In the genomic region with DNA sequence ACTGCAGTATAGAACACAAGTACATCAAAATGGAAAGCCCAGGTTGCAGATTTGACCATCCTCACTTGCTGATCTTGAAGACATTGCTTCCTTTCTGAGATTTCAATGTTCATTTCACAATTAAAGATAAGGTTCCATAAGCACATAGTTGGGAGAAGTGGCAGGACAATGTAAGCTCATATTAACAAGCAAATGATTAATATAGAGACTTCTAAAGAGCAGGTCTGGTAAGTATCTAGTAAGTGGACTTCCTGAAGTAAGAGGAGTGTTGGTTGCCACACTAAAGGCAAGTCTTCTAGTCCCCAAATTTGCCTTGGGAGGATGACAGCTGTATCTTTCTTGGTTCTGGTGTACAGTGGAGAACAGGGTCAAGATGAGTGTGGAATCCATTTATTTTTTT, we compare ENCODE assay signal across 12 cellular contexts. TPM values are rescaled to one million over a fixed set of nuclear protein-coding genes. Genes with fewer than 3 reads are reported as not detected.
DNase-seq lines count a peak whose midpoint lies in the region; ATAC-seq, FAIRE-seq and TF ChIP-seq lines count a peak whose summit lies in the region.
"Had no signal": no experiment of that assay in that cellular context is flagged by ENCODE, and none has a peak within 500 bp of the region (broad histone marks: within the 10 kb centered on the region; RNA-seq: fewer than 3 reads in every experiment).

No MANE protein-coding gene starts in this region.

- H3K27me3 ChIP-seq in IMR-90 (ENCODE audit: control insufficient read depth, insufficient read depth, low read length) (no peaks in the 10 kb centered on the region), esophagus (ENCODE audit: control insufficient read depth in 1 of 2, insufficient read depth in 2 of 2, low read length in 2 of 2) (no peaks in the 10 kb centered on the region), osteoblast (ENCODE audit: insufficient read depth, low read length) (no peaks in the 10 kb centered on the region)
- H3K27me3 ChIP-seq: adrenal gland had no signal

- no peaks in the 10 kb centered on the region for H3K9me3 ChIP-seq in A549
- no peaks in the 10 kb centered on the region for H3K9me3 ChIP-seq in IMR-90 (ENCODE audit: control insufficient read depth, insufficient read depth, low read length)
- H3K9me3 ChIP-seq in esophagus (ENCODE audit: control insufficient read depth in 2 of 2, insufficient read depth in 1 of 2, low read depth in 1 of 2, low read length in 1 of 2): no peaks in the 10 kb centered on the region
- H3K9me3 ChIP-seq in osteoblast (ENCODE audit: low read depth, low read length): no peaks in the 10 kb centered on the region
- H3K9me3 ChIP-seq: adrenal gland, HAP-1 had no signal

- H3K79me1 ChIP-seq in IMR-90 (ENCODE audit: low read depth in 1 of 2, low read length in 2 of 2): peaks cover 8 to 20% of the 10 kb centered on the region in 2 experiments; a peak in 3 of 4 replicates

- CTCF ChIA-PET in A549 (lab: Yijun Ruan, JAX): interaction anchor here (1.1 to 3.3 kb wide), 5 partner anchors 9 to 364 kb away, joined by 3 to 67 read pairs (median 4); no protein-coding TSS in a partner anchor
- CTCF ChIA-PET in IMR-90 (lab: Yijun Ruan, JAX): interaction anchor here (1.3 to 1.5 kb wide), 2 partner anchors 327 to 825 kb away, joined by 3 read pairs; no protein-coding TSS in a partner anchor

- H4K8ac ChIP-seq in IMR-90 (ENCODE audit: low read depth in 2 of 2, low read length in 2 of 2): no peak overlapping the region

- peaks cover 6% of the 10 kb centered on the region; the same call in 1 of the 2 replicates for H3K9me1 ChIP-seq in IMR-90 (ENCODE audit: insufficient read depth, low read length)

- no peak overlapping the region for H2BK15ac ChIP-seq in IMR-90 (ENCODE audit: low read depth, low read length)

- H2AFZ ChIP-seq in IMR-90 (replicated peaks; ENCODE audit: low read length, poor library complexity) (no peak overlapping the region), osteoblast (ENCODE audit: low read length) (peak overlapping the region; percentile 37)

- H3K4me3 ChIP-seq in A549 (no peak overlapping the region), IMR-90 (ENCODE audit: insufficient read depth, low read depth, low read length) (no peak overlapping the region), esophagus (ENCODE audit: low read depth in 1 of 2, low read length in 2 of 2) (no peak overlapping the region), osteoblast (ENCODE audit: insufficient read depth, low read length) (no peak overlapping the region)
- H3K4me3 ChIP-seq: HAP-1 had no signal

- H3K4me1 ChIP-seq in A549: peaks cover 11% of the 10 kb centered on the region; the same call in 2 of the 3 replicates
- peaks cover 8% of the 10 kb centered on the region for H3K4me1 ChIP-seq in IMR-90 (ENCODE audit: control insufficient read depth, insufficient read depth, low read length)
- peaks cover 0 to 2% of the 10 kb centered on the region in 2 donors for H3K4me1 ChIP-seq in esophagus (ENCODE audit: control insufficient read depth in 2 of 2, insufficient read depth in 2 of 2, low read length in 1 of 2)
- H3K4me1 ChIP-seq in osteoblast (ENCODE audit: insufficient read depth, low read length): peaks cover 18% of the 10 kb centered on the region
- H3K4me1 ChIP-seq: HAP-1 had no signal

- POLR2A ChIA-PET in A549 (lab: Yijun Ruan, JAX) (no interaction called here), IMR-90 (lab: Charles Lee; ENCODE audit: unreplicated experiment) (no interaction called here)

- no peak overlapping the region for H2AK9ac ChIP-seq in IMR-90 (replicated peaks; ENCODE audit: low read depth, low read length, poor library complexity)

- H3K27ac ChIP-seq in A549: peak overlapping the region in 1 of 2 experiments; percentile 98; a peak in 4 of 6 replicates
- 0 out of 2 replicates have a peak overlapping the region, but pooled peaks have one; percentile 25 for H3K27ac ChIP-seq in IMR-90 (ENCODE audit: insufficient read depth, low read length)
- H3K27ac ChIP-seq in esophagus (ENCODE audit: low read depth in 2 of 2, low read length in 1 of 2): peak overlapping the region; percentile 58 to 91
- H3K27ac ChIP-seq in osteoblast (ENCODE audit: low read depth, low read length): no peak overlapping the region

- H4K91ac ChIP-seq in IMR-90 (ENCODE audit: insufficient read depth, low read depth, low read length): no peak overlapping the region

- no peak for FAIRE-seq in A549 (lab: Jason Lieb, UNC)

- H2BK20ac ChIP-seq in IMR-90 (ENCODE audit: low read depth, low read length): no peak overlapping the region

- in situ Hi-C loops in IMR-90 (cut with MboI; ENCODE audit: low sequenced_read_pairs): no loop called here

- dilution Hi-C loops in IMR-90 (cut with HindIII; ENCODE audit: low sequenced_read_pairs, unreplicated experiment): no loop called here

- ATAC-seq in A549: no peak
- ATAC-seq in IMR-90 (ENCODE audit: low read depth): no peak
- ATAC-seq in HG02798 (IDR thresholded peaks at IDR 0.05; ENCODE audit: poor library complexity, unreplicated experiment): no peak
- no peak for ATAC-seq in GM21737 (IDR thresholded peaks at IDR 0.05; ENCODE audit: unreplicated experiment)

- no peak for TF ChIP-seq EP300 in A549 (IDR thresholded peaks at IDR 0.05)

- H3K4ac ChIP-seq in IMR-90 (ENCODE audit: low read depth, low read length): no peak overlapping the region

- TF ChIP-seq CTCF in A549 (IDR thresholded peaks at IDR 0.05): no peak
- TF ChIP-seq CTCF in IMR-90 (conservative IDR thresholded peaks at IDR 0.05; ENCODE audit: low read depth, low read length): no peak
- TF ChIP-seq CTCF in osteoblast (IDR thresholded peaks at IDR 0.05; ENCODE audit: extremely low read depth, low read depth, low read length): no peak

- no peak overlapping the region for H3K18ac ChIP-seq in IMR-90 (ENCODE audit: low read depth, low read length)

- intact Hi-C loops in IMR-90 (cut with micrococcal nuclease): loop anchor here (2.0 to 5.0 kb wide), 4 partner anchors 293 to 827 kb away; no protein-coding TSS in a partner anchor

- H3K36me3 ChIP-seq in IMR-90 (ENCODE audit: control insufficient read depth, insufficient read depth, low read length) (no peaks in the 10 kb centered on the region), esophagus (ENCODE audit: control insufficient read depth in 2 of 2, insufficient read depth in 2 of 2, low read length in 1 of 2) (no peaks in the 10 kb centered on the region), osteoblast (ENCODE audit: insufficient read depth, low read length) (no peaks in the 10 kb centered on the region)
- H3K36me3 ChIP-seq: adrenal gland, HAP-1 had no signal

- no peak overlapping the region for H2BK5ac ChIP-seq in IMR-90 (ENCODE audit: low read depth, low read length, poor library complexity, severe bottlenecking)

- no peak overlapping the region for H3K56ac ChIP-seq in IMR-90 (ENCODE audit: extremely low read depth, insufficient read depth, low read length)

- no peak overlapping the region for H2BK120ac ChIP-seq in IMR-90 (ENCODE audit: low read depth, low read length)

- H3K79me2 ChIP-seq in osteoblast (ENCODE audit: insufficient read depth, low read length): peaks cover 24% of the 10 kb centered on the region

- TF ChIP-seq RAD21 in A549 (conservative IDR thresholded peaks at IDR 0.05 in 1 of 2, IDR thresholded peaks at IDR 0.05 in 1 of 2) (no peak), IMR-90 (IDR thresholded peaks at IDR 0.05; ENCODE audit: low read length) (no peak)

- 0 out of 2 replicates have a peak overlapping the region, but pooled peaks have one; percentile 13 for H3K9ac ChIP-seq in IMR-90 (ENCODE audit: low read depth, low read length)

- DNase-seq in A549 (ENCODE audit: low read depth in 1 of 2, low spot score in 1 of 2) (no peak), IMR-90 (no peak), osteoblast (ENCODE audit: insufficient read length, low spot score, missing footprints) (peak; percentile 38), T-helper 2 cell (no peak), NCI-H1092 treated with DMSO at 0.1 percent for 48 hours (lab: John Stamatoyannopoulos, UW) (no peak)
- DNase-seq: activated CD4-positive, alpha-beta T cell treated with anti-CD3 and anti-CD28 coated beads, Interleukin-2, amount 50 U/mL, for 4 hours; SIG-M5 had no signal

- H4K5ac ChIP-seq in IMR-90 (ENCODE audit: low read depth, low read length): no peak overlapping the region

- H3K23ac ChIP-seq in IMR-90 (ENCODE audit: low read depth, low read length): 0 out of 2 replicates have a peak overlapping the region, but pooled peaks have one; percentile 58

- peaks cover 4% of the 10 kb centered on the region; the same call in 1 of the 2 replicates for H4K20me1 ChIP-seq in IMR-90 (ENCODE audit: insufficient read depth, low read length)
- no peaks in the 10 kb centered on the region for H4K20me1 ChIP-seq in osteoblast (ENCODE audit: insufficient read depth, low read length)

- TF ChIP-seq POLR2A in A549 (IDR thresholded peaks at IDR 0.05; ENCODE audit: low read length) (no peak), IMR-90 (IDR thresholded peaks at IDR 0.05; ENCODE audit: low read depth, low read length) (no peak)

- H3K4me2 ChIP-seq in A549 (peak overlapping the region; percentile 80), IMR-90 (ENCODE audit: low read depth, low read length) (peak overlapping the region; percentile 93), osteoblast (ENCODE audit: insufficient read depth, low read length) (peak overlapping the region; percentile 77)

- BruUV-seq in IMR-90 (replicated peaks; lab: Mats Ljungman, UMichigan): no TSS peak

- no peak overlapping the region for H2AK5ac ChIP-seq in IMR-90 (ENCODE audit: low read depth, low read length)

- H3K14ac ChIP-seq in IMR-90 (replicated peaks; ENCODE audit: low read depth, low read length): 0 out of 2 replicates have a peak overlapping the region, but pooled peaks have one; percentile 22

TF ChIP-seq in A549, 52 proteins besides CTCF, POLR2A, EP300 and RAD21 (continues in another document):
- no peak for TF ChIP-seq MAX (IDR thresholded peaks at IDR 0.05)

TF ChIP-seq in IMR-90, 13 proteins besides CTCF, POLR2A, EP300 and RAD21 (continues in another document):
- TF ChIP-seq BHLHE40 (IDR thresholded peaks at IDR 0.05; ENCODE audit: low read depth, low read length): no peak
- TF ChIP-seq NFE2L2 (IDR thresholded peaks at IDR 0.05; ENCODE audit: low read depth, low read length): no peak
- no peak for TF ChIP-seq FOS (IDR thresholded peaks at IDR 0.05; ENCODE audit: low read depth, low read length)

RNA-seq across cellular contexts. Expression of gene PTPRM, which starts 1.4 kb away (rescaled TPM):
- 199 and 236 TPM in 2 replicates for polyA plus RNA-seq in A549 (2011; rRNA removed)
- 55.6 and 62.1 TPM in 2 replicates for polyA plus RNA-seq in A549 (2012; cell fraction: cytosol; rRNA removed)
- 105 and 131 TPM in 2 replicates for polyA plus RNA-seq in A549 (2012; cell fraction: nucleus; rRNA removed)
- polyA plus RNA-seq in A549 (2017; fragmentation: RNase III; extraction: RNeasy Plus Mini Kit Qiagen cat#74134 plus additional on column Dnase treatment): 39.3 to 44.5 TPM (median 43.5 TPM) in 3 replicates
- polyA minus RNA-seq in A549 (2011; rRNA and poly(A)+ RNA removed): 166 and 179 TPM in 2 replicates
- total RNA-seq in IMR-90 (2012; rRNA removed): 23.6 and 28.3 TPM in 2 replicates
- 42.4 and 51.2 TPM in 2 replicates for polyA plus RNA-seq in IMR-90 (2012; rRNA removed)
- 17.9 and 29.2 TPM in 2 replicates for polyA plus RNA-seq in IMR-90 (2012; cell fraction: cytosol; rRNA removed)
- polyA plus RNA-seq in IMR-90 (2012; cell fraction: nucleus; rRNA removed; ENCODE audit: low replicate concordance): 75.1 and 198 TPM in 2 replicates
- polyA plus RNA-seq in esophagus: 10 to 100 TPM in 1 of 2 donors, 1 to 10 TPM in 1; 6.3 to 10.4 TPM
- 84.7 and 89.3 TPM in 2 replicates for total RNA-seq in osteoblast
